ENCODE assay signal across 7 cellular contexts in the genomic region with DNA sequence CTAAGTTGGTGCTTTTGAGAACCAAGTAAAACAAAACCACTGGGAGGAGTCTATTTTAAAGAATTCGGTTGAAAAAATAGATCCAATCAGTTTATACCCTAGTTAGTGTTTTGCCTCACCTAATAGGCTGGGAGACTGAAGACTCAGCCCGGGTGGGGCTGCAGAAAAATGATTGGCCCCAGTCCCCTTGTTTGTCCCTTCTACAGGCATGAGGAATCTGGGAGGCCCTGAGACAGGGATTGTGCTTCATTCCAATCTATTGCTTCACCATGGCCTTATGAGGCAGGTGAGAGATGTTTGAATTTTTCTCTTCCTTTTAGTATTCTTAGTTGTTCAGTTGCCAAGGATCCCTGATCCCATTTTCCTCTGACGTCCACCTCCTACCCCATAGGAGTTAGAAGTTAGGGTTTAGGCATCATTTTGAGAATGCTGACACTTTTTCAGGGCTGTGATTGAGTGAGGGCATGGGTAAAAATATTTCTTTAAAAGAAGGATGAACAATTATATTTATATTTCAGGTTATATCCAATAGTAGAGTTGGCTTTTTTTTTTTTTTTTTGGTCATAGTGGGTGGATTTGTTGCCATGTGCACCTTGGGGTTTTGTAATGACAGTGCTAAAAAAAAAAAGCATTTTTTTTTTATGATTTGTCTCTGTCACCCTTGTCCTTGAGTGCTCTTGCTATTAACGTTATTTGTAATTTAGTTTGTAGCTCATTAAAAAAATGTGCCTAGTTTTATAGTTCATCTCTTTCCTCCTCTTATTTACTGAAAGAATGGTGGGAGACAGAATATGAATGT. TPM values are rescaled to one million over a fixed set of nuclear protein-coding genes. Genes with fewer than 3 reads are reported as not detected.
DNase-seq lines count a peak whose midpoint lies in the region; ATAC-seq and TF ChIP-seq lines count a peak whose summit lies in the region.

No MANE protein-coding gene starts in this region.

- ATAC-seq in gastroesophageal sphincter = peak; percentile 11

- TF ChIP-seq EP300 in gastroesophageal sphincter (IDR thresholded peaks at IDR 0.05) (no peak), stomach (IDR thresholded peaks at IDR 0.05) (no peak)

- no peak for TF ChIP-seq CTCF in gastroesophageal sphincter (IDR thresholded peaks at IDR 0.05)
- no peak for TF ChIP-seq CTCF in stomach (IDR thresholded peaks at IDR 0.05)

- WGBS in gastroesophageal sphincter (ENCODE audit: low coverage in 1 of 2), 2 donors = 15 to 22% methylated on average over 3 to 4 of the region's 4 CpGs
- WGBS in stomach, 5 donors = 34 to 45% (median 41%) methylated on average over 4 of the region's 4 CpGs

- H3K9me3 ChIP-seq in gastroesophageal sphincter = no peaks in the 10 kb centered on the region
- H3K9me3 ChIP-seq in stomach = no peaks in the 10 kb centered on the region

- H3K27ac ChIP-seq in gastroesophageal sphincter (peak overlapping the region; percentile 90 to 95 (median 94)), stomach (peak overlapping the region; percentile 91 to 98 (median 95))

- intact Hi-C loops in stomach (cut with DNase I; ENCODE audit: low total_unique reads) = no loop called here

- TF ChIP-seq POLR2A in gastroesophageal sphincter (IDR thresholded peaks at IDR 0.05) (no peak), stomach (IDR thresholded peaks at IDR 0.05) (no peak)

- DNase-seq in HCEC 1CT (peak; percentile 53), SW 1271 (lab: John Stamatoyannopoulos, UW) (peak; percentile 22 to 29), stomach (no peak), DMS153 (lab: John Stamatoyannopoulos, UW) (no peak), inferior parietal cortex (ENCODE audit: extremely low spot score) (no peak), NCI-H187 treated with DMSO at 0.1 percent for 48 hours (lab: John Stamatoyannopoulos, UW) (no peak)

- no peaks in the 10 kb centered on the region for H3K27me3 ChIP-seq in gastroesophageal sphincter
- H3K27me3 ChIP-seq in stomach = no peaks in the 10 kb centered on the region

- H3K36me3 ChIP-seq in gastroesophageal sphincter = peaks cover 0 to 36% of the 10 kb centered on the region in 2 donors
- peaks cover 0 to 20% (median 17%) of the 10 kb centered on the region in 4 donors for H3K36me3 ChIP-seq in stomach

- H3K4me1 ChIP-seq in gastroesophageal sphincter = peaks cover 3 to 69% (median 18%) of the 10 kb centered on the region in 3 donors
- H3K4me1 ChIP-seq in stomach = peaks cover 35 to 64% (median 48%) of the 10 kb centered on the region in 4 donors

- H3K4me3 ChIP-seq in gastroesophageal sphincter = peak overlapping the region; percentile 58 to 75
- peak overlapping the region; percentile 48 to 64 (median 56) for H3K4me3 ChIP-seq in stomach

RNA-seq across cellular contexts. Expression of gene RAB5B, which starts 1.6 kb away (rescaled TPM):
- 100 to 1,000 TPM; 113 to 169 (median 142) TPM for total RNA-seq in gastroesophageal sphincter
- 100 to 1,000 TPM in 1 of 5 donors, 10 to 100 TPM in 4; 17.1 to 100 (median 75.1) TPM for total RNA-seq in stomach
- polyA plus RNA-seq in stomach = 10 to 100 TPM; 52.4 to 92.4 (median 61.3) TPM

RNA-seq across cellular contexts. Expression of gene CDK2, which starts 5.6 kb away (rescaled TPM):
- total RNA-seq in gastroesophageal sphincter (10 to 100 TPM; 22.1 to 54.4 (median 31.2) TPM), stomach (100 to 1,000 TPM in 1 of 5 donors, 10 to 100 TPM in 3, 1 to 10 TPM in 1; 4.1 to 124 (median 12.3) TPM)
- 10 to 100 TPM; 12.5 to 18.4 (median 17.5) TPM for polyA plus RNA-seq in stomach

RNA-seq across cellular contexts. Expression of gene PMEL, which starts 6.4 kb away (rescaled TPM):
- total RNA-seq in gastroesophageal sphincter = 1 to 10 TPM in 1 of 4 donors, under 1 TPM in 2, not detected in 1; 0.20 to 4.7 (median 0.67) TPM
- total RNA-seq in stomach = 1 to 10 TPM in 2 of 5 donors, under 1 TPM in 2, not detected in 1; 0.58 to 4.0 (median 1.0) TPM
- polyA plus RNA-seq in stomach = 1 to 10 TPM in 2 of 3 donors, under 1 TPM in 1; 0.75 to 2.1 (median 1.3) TPM

RNA-seq across cellular contexts. Expression of gene SUOX, which starts 24.8 kb away (rescaled TPM):
- 10 to 100 TPM; 17.3 to 30.7 (median 24.0) TPM for total RNA-seq in gastroesophageal sphincter
- 10 to 100 TPM in 2 of 5 donors, 1 to 10 TPM in 3; 9.0 to 67.7 (median 10.0) TPM for total RNA-seq in stomach
- polyA plus RNA-seq in stomach = 10 to 100 TPM in 2 of 3 donors, 1 to 10 TPM in 1; 8.4 to 14.3 (median 11.8) TPM

RNA-seq across cellular contexts. Expression of gene DGKA, which starts 41.3 kb away (rescaled TPM):
- 10 to 100 TPM; 21.9 to 80.3 (median 37.4) TPM for total RNA-seq in gastroesophageal sphincter
- total RNA-seq in stomach = 100 to 1,000 TPM in 1 of 5 donors, 10 to 100 TPM in 4; 56.0 to 418 (median 92.0) TPM
- polyA plus RNA-seq in stomach = 100 to 1,000 TPM in 1 of 3 donors, 10 to 100 TPM in 2; 13.0 to 123 (median 27.6) TPM

Comparison
In these comparisons a context has a peak if more than half of its experiments do, and no peak if none do; other contexts are left out.
1. DNase-seq: peak in HCEC 1CT (single experiment) and SW 1271 (2 of 2); none in stomach (single experiment), DMS153 (single experiment), inferior parietal cortex (single experiment) and NCI-H187 treated with DMSO at 0.1 percent for 48 hours (single experiment).